13 cellular contexts compared by ENCODE assay signal in the genomic region with DNA sequence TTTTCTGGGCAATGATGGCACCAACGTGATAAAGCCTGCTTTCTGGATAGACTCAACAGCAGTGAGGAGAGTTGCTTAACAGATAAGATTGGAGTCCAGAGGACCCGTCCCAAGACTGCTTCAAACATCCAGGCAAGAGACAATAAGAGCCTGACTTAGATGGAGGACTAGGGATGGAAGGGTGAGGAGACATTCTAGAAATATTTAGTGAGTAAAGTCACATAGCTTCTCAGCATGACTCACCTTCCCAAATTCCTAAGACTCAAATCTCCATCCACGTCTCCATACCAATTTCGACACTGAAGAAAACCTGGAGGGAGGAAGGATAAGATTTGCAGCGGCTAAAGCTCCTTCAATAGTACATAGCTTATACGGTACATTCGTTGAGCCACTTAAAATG.
DNase-seq lines count a peak whose midpoint lies in the region; ATAC-seq and TF ChIP-seq lines count a peak whose summit lies in the region.
"Had no signal": no experiment of that assay in that cellular context is flagged by ENCODE, and none has a peak within 500 bp of the region (broad histone marks: within the 10 kb centered on the region; RNA-seq: fewer than 3 reads in every experiment).

No MANE protein-coding gene starts in this region.

- TF ChIP-seq POLR2A in HCT116 (IDR thresholded peaks at IDR 0.05; ENCODE audit: borderline replicate concordance, extremely low read depth, insufficient read depth, insufficient read length) (no peak), spleen (IDR thresholded peaks at IDR 0.05) (no peak)

- peaks cover 12% of the 10 kb centered on the region for H3K4me1 Mint-ChIP-seq in activated naive CD4-positive, alpha-beta T cell treated with anti-CD3 and anti-CD28 coated beads for 36 hours (ENCODE audit: low read depth)

- no peaks in the 10 kb centered on the region for H3K9me2 ChIP-seq in HCT116 (ENCODE audit: insufficient read depth)

- CTCF ChIA-PET in HCT116 (lab: Charles Lee): no interaction called here
- CTCF ChIA-PET in activated naive CD4-positive, alpha-beta T cell treated with anti-CD3 and anti-CD28 coated beads for 36 hours (lab: Charles Lee): no interaction called here

- no peak for TF ChIP-seq RAD21 in HCT116 (IDR thresholded peaks at IDR 0.05; ENCODE audit: low read depth)

- no peaks in the 10 kb centered on the region for H4K20me1 ChIP-seq in HCT116 (ENCODE audit: insufficient read depth)

- H3K27me3 ChIP-seq in HCT116 (ENCODE audit: insufficient read depth, low read length): no peaks in the 10 kb centered on the region
- no peaks in the 10 kb centered on the region for H3K27me3 ChIP-seq in spleen (replicated peaks in 1 of 7)

- H3K4me2 ChIP-seq in HCT116 (ENCODE audit: low read length): peak overlapping the region; percentile 22; the same call in 1 of the 2 replicates

- no peak overlapping the region for H3K4me3 Mint-ChIP-seq in activated naive CD4-positive, alpha-beta T cell treated with anti-CD3 and anti-CD28 coated beads for 36 hours

- no peaks in the 10 kb centered on the region for H3K9me3 ChIP-seq in HCT116 (ENCODE audit: control insufficient read depth in 1 of 2, insufficient read depth in 1 of 2, low read depth in 1 of 2, low read length in 2 of 2)
- H3K9me3 ChIP-seq in spleen: no peaks in the 10 kb centered on the region

- no peaks in the 10 kb centered on the region for H3K36me3 Mint-ChIP-seq in activated naive CD4-positive, alpha-beta T cell treated with anti-CD3 and anti-CD28 coated beads for 36 hours (ENCODE audit: low read depth)

- H3K4me1 ChIP-seq in HCT116 (ENCODE audit: control insufficient read depth in 1 of 2, insufficient read depth in 2 of 2, low read length in 2 of 2) (peaks cover 4 to 28% of the 10 kb centered on the region in 2 experiments; a peak in 3 of 4 replicates), spleen (peaks cover 0 to 59% (median 29%) of the 10 kb centered on the region in 6 donors)

- no TSS peak for BruUV-seq in HCT116 (replicated peaks; lab: Mats Ljungman, UMichigan)

- WGBS in spleen, 5 donors: 64 to 86% (median 73%) methylated on average over 7 of the region's 7 CpGs

- H3K36me3 ChIP-seq in HCT116 (ENCODE audit: control insufficient read depth in 1 of 2, insufficient read depth in 2 of 2, low read length in 2 of 2) (no peaks in the 10 kb centered on the region), spleen (no peaks in the 10 kb centered on the region)
- H3K36me3 ChIP-seq: WERI-Rb-1 had no signal

- no peaks in the 10 kb centered on the region for H3K27me3 Mint-ChIP-seq in activated naive CD4-positive, alpha-beta T cell treated with anti-CD3 and anti-CD28 coated beads for 36 hours (ENCODE audit: low read depth)

- H3K27ac ChIP-seq in HCT116 (ENCODE audit: low read depth, low read length) (no peak overlapping the region), spleen (peak overlapping the region in 5 of 8 donors; percentile 46 to 78 (median 66))
- H3K27ac ChIP-seq: WERI-Rb-1 had no signal

- ATAC-seq in HCT116: no peak
- no peak for ATAC-seq in HG03439 (IDR thresholded peaks at IDR 0.05; ENCODE audit: unreplicated experiment)
- ATAC-seq in GM19455 (IDR thresholded peaks at IDR 0.05; ENCODE audit: unreplicated experiment): no peak
- no peak for ATAC-seq in GM19463 (IDR thresholded peaks at IDR 0.05; ENCODE audit: unreplicated experiment)

- H3K4me3 ChIP-seq in HCT116 (replicated peaks in 1 of 2; ENCODE audit: low read depth in 1 of 2, low read length in 2 of 2): no peak overlapping the region
- peak overlapping the region; percentile 42 for H3K4me3 ChIP-seq in WI38 (ENCODE audit: low read depth, low read length)
- peak overlapping the region in 1 of 2 donors; percentile 13 for H3K4me3 ChIP-seq in foreskin fibroblast (ENCODE audit: low read depth in 1 of 2, low read length in 2 of 2)
- no peak overlapping the region for H3K4me3 ChIP-seq in spleen

- no peaks in the 10 kb centered on the region for H3K9me3 Mint-ChIP-seq in activated naive CD4-positive, alpha-beta T cell treated with anti-CD3 and anti-CD28 coated beads for 36 hours

- H3K79me2 ChIP-seq in HCT116 (ENCODE audit: insufficient read depth, low read length): no peaks in the 10 kb centered on the region

- no peak overlapping the region for H3K9ac ChIP-seq in HCT116 (ENCODE audit: low read length)

- RAD21 ChIA-PET in HCT116 (lab: Charles Lee; ENCODE audit: low non-redundant PET in 1 of 2, low total read pairs in 2 of 2, uncharacterized antibody in 2 of 2, unreplicated experiment in 2 of 2): no interaction called here

- no peak overlapping the region for H2AFZ ChIP-seq in HCT116 (ENCODE audit: low read depth, low read length, poor library complexity, severe bottlenecking)

- DNase-seq in HCT116 (ENCODE audit: low read depth, low spot score): no peak
- DNase-seq in foreskin fibroblast: peak; percentile 84 to 86
- DNase-seq in spleen: no peak
- no peak for DNase-seq in activated naive CD4-positive, alpha-beta T cell treated with anti-CD3 and anti-CD28 coated beads for 36 hours
- DNase-seq: GDM1, kidney, NCI-H187, WERI-Rb-1 had no signal

- intact Hi-C loops in HCT116 (cut with micrococcal nuclease): no loop called here
- intact Hi-C loops in spleen (cut with DNase I; ENCODE audit: low total_unique reads): no loop called here
- intact Hi-C loops in activated naive CD4-positive, alpha-beta T cell treated with anti-CD3 and anti-CD28 coated beads for 36 hours (cut with micrococcal nuclease): no loop called here

- no peak overlapping the region for H3K27ac Mint-ChIP-seq in activated naive CD4-positive, alpha-beta T cell treated with anti-CD3 and anti-CD28 coated beads for 36 hours
- H3K27ac Mint-ChIP-seq: progenitor cell of endocrine pancreas had no signal

- TF ChIP-seq CTCF in HCT116 (IDR thresholded peaks at IDR 0.05 in 2 of 3, conservative IDR thresholded peaks at IDR 0.05 in 1 of 3; ENCODE audit: borderline replicate concordance in 1 of 3, insufficient read depth in 1 of 3, low read depth in 2 of 3, low read length in 2 of 3) (no peak), WI38 (IDR thresholded peaks at IDR 0.05; ENCODE audit: low read depth, low read length) (no peak), foreskin fibroblast (IDR thresholded peaks at IDR 0.05; ENCODE audit: low read depth, low read length) (no peak), spleen (IDR thresholded peaks at IDR 0.05 in 8 of 11, conservative IDR thresholded peaks at IDR 0.05 in 3 of 11) (no peak)

- POLR2A ChIA-PET in HCT116 (lab: Charles Lee): no interaction called here

TF ChIP-seq in HCT116, 20 proteins besides CTCF, POLR2A, EP300 and RAD21 (continues in another document):
- TF ChIP-seq, protein P1, sequence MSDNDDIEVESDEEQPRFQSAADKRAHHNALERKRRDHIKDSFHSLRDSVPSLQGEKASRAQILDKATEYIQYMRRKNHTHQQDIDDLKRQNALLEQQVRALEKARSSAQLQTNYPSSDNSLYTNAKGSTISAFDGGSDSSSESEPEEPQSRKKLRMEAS (IDR thresholded peaks at IDR 0.05): no peak
- no peak for TF ChIP-seq SP1 (IDR thresholded peaks at IDR 0.05; ENCODE audit: low read depth)
- TF ChIP-seq ZFX (IDR thresholded peaks at IDR 0.05): no peak
- TF ChIP-seq SRF (IDR thresholded peaks at IDR 0.05; ENCODE audit: low read depth): no peak
- no peak for TF ChIP-seq FOSL1 (IDR thresholded peaks at IDR 0.05; ENCODE audit: low read depth)
- no peak for TF ChIP-seq CBX3 (IDR thresholded peaks at IDR 0.05; ENCODE audit: low read depth)
- no peak for TF ChIP-seq REST (IDR thresholded peaks at IDR 0.05; ENCODE audit: low read depth)
- TF ChIP-seq ZBTB33 (IDR thresholded peaks at IDR 0.05; ENCODE audit: extremely low read depth, insufficient replicate concordance, low read length): no peak
- no peak for TF ChIP-seq EZH2phosphoT487 (IDR thresholded peaks at IDR 0.05; ENCODE audit: borderline replicate concordance)
- no peak for TF ChIP-seq TCF7L2 (IDR thresholded peaks at IDR 0.05; ENCODE audit: borderline replicate concordance, extremely low read depth, insufficient read depth, insufficient read length)
- TF ChIP-seq POLR2AphosphoS5 (IDR thresholded peaks at IDR 0.05; ENCODE audit: low read depth, low read length): no peak

Comparison
In these comparisons a context has a peak if more than half of its experiments do, and no peak if none do; other contexts are left out.
1. DNase-seq: peak in foreskin fibroblast (2 of 2); none in HCT116 (single experiment), spleen (single experiment) and activated naive CD4-positive, alpha-beta T cell treated with anti-CD3 and anti-CD28 coated beads for 36 hours (single experiment).